Comparison of ENCODE assay signal across 8 cellular contexts in the genomic region with DNA sequence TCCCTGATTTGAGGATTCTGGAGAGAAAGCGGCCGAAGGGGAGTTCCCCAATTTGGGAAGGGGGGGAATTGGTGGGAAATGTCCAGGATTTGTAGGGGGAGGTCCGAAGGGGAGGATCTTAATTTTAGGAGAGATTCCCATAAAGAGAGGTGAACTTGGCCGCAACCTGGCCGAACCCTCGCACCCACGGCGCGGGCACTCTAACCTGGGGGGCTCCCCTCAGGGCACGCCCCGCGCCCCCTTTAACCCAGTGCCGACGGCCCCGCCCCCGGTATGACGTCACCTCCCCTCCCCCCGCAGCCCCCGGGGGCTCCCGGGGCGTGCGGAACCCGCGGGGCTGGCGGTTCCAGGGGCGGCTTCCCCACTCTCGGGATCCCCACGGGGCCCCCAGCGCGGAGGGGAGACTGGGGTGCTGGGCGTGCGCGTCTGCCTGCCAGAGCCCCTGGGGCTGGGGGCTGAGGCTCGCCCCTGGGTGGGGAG. TPM values are rescaled to one million over a fixed set of nuclear protein-coding genes. Genes with fewer than 3 reads are reported as not detected.
DNase-seq lines count a peak whose midpoint lies in the region; ATAC-seq and TF ChIP-seq lines count a peak whose summit lies in the region.

No MANE protein-coding gene starts in this region.

- TF ChIP-seq CTCF in heart right ventricle (IDR thresholded peaks at IDR 0.05), result no peak

- H3K9me3 ChIP-seq in heart right ventricle (no peaks in the 10 kb centered on the region), skeletal muscle satellite cell (replicated peaks; ENCODE audit: low read length) (no peaks in the 10 kb centered on the region)

- CTCF ChIA-PET in T-cell (lab: Charles Lee), result no interaction called here

- no peak overlapping the region for H3K27ac Mint-ChIP-seq in T-cell

- POLR2A ChIA-PET in T-cell (lab: Charles Lee), result no interaction called here

- H3K36me3 ChIP-seq in heart right ventricle (no peaks in the 10 kb centered on the region), skeletal muscle satellite cell (ENCODE audit: insufficient read depth, low read length) (no peaks in the 10 kb centered on the region)

- H3K4me3 ChIP-seq in heart right ventricle (peak overlapping the region in 9 of 10 donors; percentile 55 to 77 (median 59)), skeletal muscle satellite cell (ENCODE audit: low read length) (peak overlapping the region; percentile 73)

- WGBS in heart right ventricle, 2 donors, result 0 to 1% methylated on average over 24 to 34 of the region's 34 CpGs

- DNase-seq in T-cell, result peak in 1 of 34 experiments; percentile 3
- no peak for DNase-seq in heart right ventricle
- DNase-seq in NOMO-1 (lab: John Stamatoyannopoulos, UW; ENCODE audit: unreplicated experiment in 2 of 2), result no peak
- DNase-seq in T-helper 9 cell, result no peak
- DNase-seq in G401 (ENCODE audit: low spot score), result no peak

- peak overlapping the region; percentile 93 for H3K4me2 ChIP-seq in skeletal muscle satellite cell (ENCODE audit: low read length)

- peak; percentile 9 for ATAC-seq in GM19023 (IDR thresholded peaks at IDR 0.05; ENCODE audit: unreplicated experiment)
- no peak for ATAC-seq in T-cell (replicated peaks in 1 of 4)
- ATAC-seq in heart right ventricle, result peak in 2 of 8 donors; percentile 4 to 23
- no peak for ATAC-seq in HG02840 (IDR thresholded peaks at IDR 0.05; ENCODE audit: low FRiP score, unreplicated experiment)

- H3K4me1 Mint-ChIP-seq in T-cell, result peaks cover 25 to 33% (median 27%) of the 10 kb centered on the region in 3 donors

- peak overlapping the region; percentile 61 to 87 (median 71) for H3K4me3 Mint-ChIP-seq in T-cell

- H3K4me1 ChIP-seq in heart right ventricle (peaks cover 4 to 19% (median 6%) of the 10 kb centered on the region in 9 donors), skeletal muscle satellite cell (ENCODE audit: control insufficient read depth, insufficient read depth, low read length) (peaks cover 13% of the 10 kb centered on the region)

- no peak overlapping the region for H3K27ac ChIP-seq in heart right ventricle

- no peaks in the 10 kb centered on the region for H3K36me3 Mint-ChIP-seq in T-cell

- intact Hi-C loops in heart right ventricle (cut with DNase I), result no loop called here

- H3K27me3 ChIP-seq in heart right ventricle, result peaks cover 7 to 88% (median 58%) of the 10 kb centered on the region in 7 donors
- H3K27me3 ChIP-seq in skeletal muscle satellite cell (ENCODE audit: control insufficient read depth, insufficient read depth, low read length), result peaks cover 55% of the 10 kb centered on the region

- H3K9me3 Mint-ChIP-seq in T-cell, result no peaks in the 10 kb centered on the region

- peak overlapping the region; percentile 26 for H3K9ac ChIP-seq in skeletal muscle satellite cell (ENCODE audit: low read depth, low read length)

- peaks cover 58 to 73% of the 10 kb centered on the region in 2 donors for H3K27me3 Mint-ChIP-seq in T-cell

- in situ Hi-C loops in G401 (cut with HindIII; ENCODE audit: low sequenced_read_pairs), result no loop called here

RNA-seq across cellular contexts. Expression of gene PTPRS, which starts 1.1 kb away (rescaled TPM):
- 1 to 10 TPM; 2.9 to 5.6 (median 4.1) TPM for total RNA-seq in T-cell
- 10 to 100 TPM; 25.5 to 74.7 (median 33.1) TPM for total RNA-seq in heart right ventricle
- polyA plus RNA-seq in heart right ventricle, result 10 to 100 TPM in 1 of 2 donors, 1 to 10 TPM in 1; 4.9 to 20.2 TPM
- 51.0 and 75.8 TPM in 2 replicates for total RNA-seq in skeletal muscle satellite cell (2012; rRNA removed)
- total RNA-seq in G401 (2014; rRNA removed; shearing (Covaris generic)), result 137 and 168 TPM in 2 replicates
